Comparison of ENCODE assay signal across 24 cellular contexts in the genomic region with DNA sequence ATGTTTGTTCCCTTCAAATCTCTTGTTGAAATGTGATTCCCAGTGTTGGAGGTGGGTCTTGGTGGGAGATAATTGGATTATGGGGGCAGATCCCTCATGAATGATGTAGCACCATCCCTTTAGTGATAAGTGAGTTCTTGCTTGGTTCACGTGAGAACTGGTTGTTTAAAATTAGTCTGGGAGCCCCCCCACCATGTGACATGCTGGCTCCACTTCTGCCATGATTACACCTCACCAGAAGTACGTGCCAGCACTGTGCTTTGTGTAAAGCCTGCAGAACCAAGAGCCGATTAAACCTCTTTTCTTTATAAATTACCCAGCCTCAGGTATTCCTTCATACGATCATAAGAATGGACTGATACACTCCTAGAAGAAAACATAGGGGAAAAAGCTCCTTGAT.
"Had no signal": no experiment of that assay in that cellular context is flagged by ENCODE, and none has a peak within 500 bp of the region (broad histone marks: within the 10 kb centered on the region; RNA-seq: fewer than 3 reads in every experiment).

No MANE protein-coding gene starts in this region.

- H3K27me3 Mint-ChIP-seq: natural killer cell treated with Interleukin-12 subunit alpha and Interleukin-12 subunit beta and Interleukin-15 and Interleukin-18, amount 100 ng/mL, for 72 hours; progenitor cell of endocrine pancreas had no signal

- ATAC-seq: activated naive CD4-positive, alpha-beta T cell treated with anti-CD3 and anti-CD28 coated beads, Interleukin-2, amount 50 U/mL, for 72 hours; activated T-cell treated with anti-CD3 and anti-CD28 coated beads, Interleukin-2, amount 50 U/mL, for 72 hours; gastroesophageal sphincter; lower lobe of right lung; mucosa of descending colon; natural killer cell treated with Interleukin-12 subunit alpha and Interleukin-12 subunit beta and Interleukin-15 and Interleukin-18, amount 100 ng/mL, for 72 hours had no signal

- H3K4me1 Mint-ChIP-seq: immature natural killer cell had no signal

- H3K4me3 Mint-ChIP-seq: activated T-cell treated with anti-CD3 and anti-CD28 coated beads, Interleukin-2, amount 50 U/mL, for 72 hours; immature natural killer cell; natural killer cell treated with Interleukin-12 subunit alpha and Interleukin-12 subunit beta and Interleukin-15 and Interleukin-18, amount 100 ng/mL, for 72 hours had no signal

- DNase-seq: activated CD4-positive, alpha-beta T cell treated with anti-CD3 and anti-CD28 coated beads for 4 hours; activated CD4-positive, alpha-beta T cell treated with anti-CD3 and anti-CD28 coated beads, Interleukin-2, amount 50 U/mL, for 4 hours; activated naive CD4-positive, alpha-beta T cell; activated T-cell treated with anti-CD3 and anti-CD28 coated beads for 4 hours; activated T-cell treated with anti-CD3 and anti-CD28 coated beads, Interleukin-2, amount 50 U/mL, for 72 hours; dorsolateral prefrontal cortex; effector memory CD4-positive, alpha-beta T cell; erythroblast; hypothalamus; immature natural killer cell; kidney; lower lobe of right lung; mucosa of descending colon; ovary; sigmoid colon; small intestine; stimulated activated CD4-positive, alpha-beta T cell treated with anti-CD3 and anti-CD28 coated beads, Interleukin-1b, Interleukin-23, amount 100 ng/mL, for 48 hours; stimulated activated naive CD4-positive, alpha-beta T cell treated with Interleukin-2 at 50 U/mL for 16 hours; T-helper 1 cell; T-helper 9 cell had no signal

- H3K27ac Mint-ChIP-seq: activated naive CD4-positive, alpha-beta T cell treated with anti-CD3 and anti-CD28 coated beads, Interleukin-2, amount 50 U/mL, for 72 hours; activated T-cell treated with anti-CD3 and anti-CD28 coated beads, Interleukin-2, amount 50 U/mL, for 72 hours; immature natural killer cell; natural killer cell treated with Interleukin-12 subunit alpha and Interleukin-12 subunit beta and Interleukin-15 and Interleukin-18, amount 100 ng/mL, for 72 hours had no signal

- H3K36me3 Mint-ChIP-seq: immature natural killer cell; natural killer cell treated with Interleukin-12 subunit alpha and Interleukin-12 subunit beta and Interleukin-15 and Interleukin-18, amount 100 ng/mL, for 72 hours had no signal

- H3K9me3 Mint-ChIP-seq: activated naive CD4-positive, alpha-beta T cell treated with anti-CD3 and anti-CD28 coated beads, Interleukin-2, amount 50 U/mL, for 72 hours; activated T-cell treated with anti-CD3 and anti-CD28 coated beads, Interleukin-2, amount 50 U/mL, for 72 hours; immature natural killer cell; natural killer cell treated with Interleukin-12 subunit alpha and Interleukin-12 subunit beta and Interleukin-15 and Interleukin-18, amount 100 ng/mL, for 72 hours had no signal
